In genomic region chr17:79115487-79115886, GRCh38 we compare ENCODE assay signal across 14 cellular contexts. TPM values are rescaled to one million over a fixed set of nuclear protein-coding genes. Genes with fewer than 3 reads are reported as not detected.
DNase-seq lines count a peak whose midpoint lies in the region; ATAC-seq and TF ChIP-seq lines count a peak whose summit lies in the region.
"Had no signal": no experiment of that assay in that cellular context is flagged by ENCODE, and none has a peak within 500 bp of the region (broad histone marks: within the 10 kb centered on the region; RNA-seq: fewer than 3 reads in every experiment).

No MANE protein-coding gene starts in this region.

- H3K27me3 ChIP-seq in WERI-Rb-1 (ENCODE audit: insufficient read depth, low read depth, severe bottlenecking), result no peaks in the 10 kb centered on the region
- H3K27me3 ChIP-seq in neural progenitor cell, result no peaks in the 10 kb centered on the region
- peaks cover 10% of the 10 kb centered on the region for H3K27me3 ChIP-seq in upper lobe of right lung

- H3K79me2 ChIP-seq in neural progenitor cell (ENCODE audit: low read depth), result no peaks in the 10 kb centered on the region

- no peak for TF ChIP-seq CTCF in WERI-Rb-1 (IDR thresholded peaks at IDR 0.05; ENCODE audit: low read depth, low read length)
- no peak for TF ChIP-seq CTCF in neural progenitor cell (IDR thresholded peaks at IDR 0.05)
- no peak for TF ChIP-seq CTCF in upper lobe of right lung (IDR thresholded peaks at IDR 0.05)

- no peak overlapping the region for H3K27ac Mint-ChIP-seq in stimulated activated naive CD8-positive, alpha-beta T cell treated with anti-CD3 and anti-CD28 coated beads, Interleukin-15, amount 100 ng/mL, for 72 hours
- no peak overlapping the region for H3K27ac Mint-ChIP-seq in neural progenitor cell
- H3K27ac Mint-ChIP-seq: B cell; CD4-positive, alpha-beta memory T cell had no signal

- no peak overlapping the region for H3K9ac ChIP-seq in neural progenitor cell

- no peaks in the 10 kb centered on the region for H3K36me3 Mint-ChIP-seq in neural progenitor cell
- H3K36me3 Mint-ChIP-seq: CD4-positive, alpha-beta memory T cell had no signal

- H3K36me3 ChIP-seq in WERI-Rb-1, result peaks cover 35% of the 10 kb centered on the region
- no peaks in the 10 kb centered on the region for H3K36me3 ChIP-seq in neural progenitor cell
- no peaks in the 10 kb centered on the region for H3K36me3 ChIP-seq in upper lobe of right lung

- no peak overlapping the region for H3K4me3 ChIP-seq in WERI-Rb-1 (ENCODE audit: low read depth, low read length)
- H3K4me3 ChIP-seq in neural progenitor cell, result no peak overlapping the region
- no peak overlapping the region for H3K4me3 ChIP-seq in upper lobe of right lung

- H3K9me3 Mint-ChIP-seq in stimulated activated naive CD8-positive, alpha-beta T cell treated with anti-CD3 and anti-CD28 coated beads, Interleukin-15, amount 100 ng/mL, for 72 hours, result no peaks in the 10 kb centered on the region
- no peaks in the 10 kb centered on the region for H3K9me3 Mint-ChIP-seq in neural progenitor cell
- H3K9me3 Mint-ChIP-seq: CD4-positive, alpha-beta memory T cell had no signal

- H3K27me3 Mint-ChIP-seq in stimulated activated naive CD8-positive, alpha-beta T cell treated with anti-CD3 and anti-CD28 coated beads, Interleukin-15, amount 100 ng/mL, for 72 hours, result peaks cover 11% of the 10 kb centered on the region
- H3K27me3 Mint-ChIP-seq in neural progenitor cell (ENCODE audit: insufficient read depth, low read depth), result no peaks in the 10 kb centered on the region

- H3K4me1 ChIP-seq in neural progenitor cell (peaks cover 37% of the 10 kb centered on the region), upper lobe of right lung (peaks cover 10% of the 10 kb centered on the region)

- peak overlapping the region; percentile 11; the same call in 1 of the 2 replicates for H3K27ac ChIP-seq in WERI-Rb-1
- no peak overlapping the region for H3K27ac ChIP-seq in neural progenitor cell
- no peak overlapping the region for H3K27ac ChIP-seq in upper lobe of right lung
- H3K27ac ChIP-seq: HL-60 had no signal

- H4K20me1 ChIP-seq in neural progenitor cell (ENCODE audit: low read depth), result no peaks in the 10 kb centered on the region

- DNase-seq in stimulated activated naive CD8-positive, alpha-beta T cell treated with anti-CD3 and anti-CD28 coated beads, Interleukin-15, amount 100 ng/mL, for 72 hours, result no peak
- DNase-seq in stimulated activated naive CD8-positive, alpha-beta T cell treated with anti-CD3 and anti-CD28 coated beads, Interleukin-15, Interleukin-2, amounts not matched to agents 100 U/mL and 50 U/mL, for 24 hours, result no peak
- DNase-seq in WERI-Rb-1 (no peak), neural progenitor cell (ENCODE audit: low spot score) (no peak), upper lobe of right lung (no peak), NCI-H2196 (lab: John Stamatoyannopoulos, UW; ENCODE audit: unreplicated experiment) (no peak), NCI-H82 (lab: John Stamatoyannopoulos, UW) (no peak)
- DNase-seq in activated effector memory CD4-positive, alpha-beta T cell treated with anti-CD3 and anti-CD28 coated beads, Interleukin-2, amount 50 U/mL, for 16 hours, result no peak
- DNase-seq: ACHN; CD4-positive, alpha-beta memory T cell; EL; HCEC 1CT had no signal

- H3K9me3 ChIP-seq in WERI-Rb-1 (ENCODE audit: severe bottlenecking) (no peaks in the 10 kb centered on the region), neural progenitor cell (ENCODE audit: low read depth) (no peaks in the 10 kb centered on the region), upper lobe of right lung (no peaks in the 10 kb centered on the region)

- intact Hi-C loops in upper lobe of right lung (cut with DNase I), result no loop called here

- no peaks in the 10 kb centered on the region for H3K4me1 Mint-ChIP-seq in stimulated activated naive CD8-positive, alpha-beta T cell treated with anti-CD3 and anti-CD28 coated beads, Interleukin-15, amount 100 ng/mL, for 72 hours
- peaks cover 13% of the 10 kb centered on the region for H3K4me1 Mint-ChIP-seq in neural progenitor cell
- H3K4me1 Mint-ChIP-seq: B cell; CD4-positive, alpha-beta memory T cell had no signal

- H2AFZ ChIP-seq in neural progenitor cell (replicated peaks), result no peak overlapping the region

- peak; percentile 39 for ATAC-seq in stimulated activated naive CD8-positive, alpha-beta T cell treated with anti-CD3 and anti-CD28 coated beads, Interleukin-15, amount 100 ng/mL, for 72 hours
- no peak for ATAC-seq in stimulated activated naive CD8-positive, alpha-beta T cell treated with anti-CD3 and anti-CD28 coated beads, Interleukin-15, Interleukin-2, amounts not matched to agents 100 U/mL and 50 U/mL, for 24 hours
- peak; percentile 4 for ATAC-seq in upper lobe of right lung

- peaks cover 7% of the 10 kb centered on the region for H3F3A ChIP-seq in neural progenitor cell (ENCODE audit: low read depth)

- H3K4me2 ChIP-seq in neural progenitor cell, result peak overlapping the region; percentile 65

- H3K4me3 Mint-ChIP-seq in stimulated activated naive CD8-positive, alpha-beta T cell treated with anti-CD3 and anti-CD28 coated beads, Interleukin-15, amount 100 ng/mL, for 72 hours, result no peak overlapping the region
- no peak overlapping the region for H3K4me3 Mint-ChIP-seq in neural progenitor cell
- H3K4me3 Mint-ChIP-seq: B cell; CD4-positive, alpha-beta memory T cell had no signal

RNA-seq across cellular contexts. Expression of gene ENGASE, which starts 40.9 kb away (rescaled TPM):
- total RNA-seq in neural progenitor cell (ENCODE audit: low replicate concordance) (11.7 and 29.4 TPM in 2 replicates), upper lobe of right lung (58.2 TPM)
